ENCODE assay signal across 15 cellular contexts in genomic region chr15:94478763-94479162, GRCh38.
DNase-seq lines count a peak whose midpoint lies in the region; ATAC-seq and TF ChIP-seq lines count a peak whose summit lies in the region.
"Had no signal": no experiment of that assay in that cellular context is flagged by ENCODE, and none has a peak within 500 bp of the region (broad histone marks: within the 10 kb centered on the region; RNA-seq: fewer than 3 reads in every experiment).

No MANE protein-coding gene starts in this region.

- no peak overlapping the region for H3K9ac ChIP-seq in OCI-LY1 (ENCODE audit: low read length)
- H3K9ac ChIP-seq: BLaER1 treated with 17β-estradiol and CSF1 and Interleukin-3, amounts not matched to agents 10 nM and 100 nM had no signal

- peaks cover 71% of the 10 kb centered on the region for H3K36me3 Mint-ChIP-seq in stimulated activated memory B cell treated with anti-CD40 and anti-IgM and Interleukin-4, amounts not matched to agents 10 μg/mL and 1 μg/mL and 100 μg/mL, for 72 hours
- no peaks in the 10 kb centered on the region for H3K36me3 Mint-ChIP-seq in osteocyte (ENCODE audit: unreplicated experiment)

- H4K20me1 ChIP-seq in OCI-LY1 (ENCODE audit: insufficient read depth, low read length), result no peaks in the 10 kb centered on the region
- H4K20me1 ChIP-seq: BLaER1 treated with 17β-estradiol and CSF1 and Interleukin-3, amounts not matched to agents 10 nM and 100 nM had no signal

- no peaks in the 10 kb centered on the region for H3K79me2 ChIP-seq in OCI-LY1 (ENCODE audit: insufficient read depth, low read length)

- peaks cover 8% of the 10 kb centered on the region for H3K9me3 Mint-ChIP-seq in stimulated activated memory B cell treated with anti-CD40 and anti-IgM and Interleukin-4, amounts not matched to agents 10 μg/mL and 1 μg/mL and 100 μg/mL, for 72 hours
- peaks cover 3% of the 10 kb centered on the region for H3K9me3 Mint-ChIP-seq in osteocyte (ENCODE audit: unreplicated experiment)

- H3K9me2 ChIP-seq in OCI-LY1 (ENCODE audit: low read depth, low read length), result no peaks in the 10 kb centered on the region

- peaks cover 55% of the 10 kb centered on the region; the same call in 1 of the 2 replicates for H3K36me3 ChIP-seq in OCI-LY1 (ENCODE audit: insufficient read depth, low read length)
- H3K36me3 ChIP-seq: adrenal gland; BLaER1 treated with 17β-estradiol and CSF1 and Interleukin-3, amounts not matched to agents 10 nM and 100 nM had no signal

- H3K9me3 ChIP-seq in OCI-LY1 (ENCODE audit: low read length), result no peaks in the 10 kb centered on the region
- H3K9me3 ChIP-seq: adrenal gland had no signal

- ATAC-seq in GM21529 (IDR thresholded peaks at IDR 0.05; ENCODE audit: unreplicated experiment), result peak; percentile 55
- peak; percentile 72 for ATAC-seq in stimulated activated memory B cell treated with anti-CD40 and anti-IgM and Interleukin-4, amounts not matched to agents 10 μg/mL and 1 μg/mL and 100 μg/mL, for 72 hours

- no peak overlapping the region for H2AFZ ChIP-seq in OCI-LY1 (ENCODE audit: low read length)

- H3K27ac ChIP-seq in OCI-LY1 (ENCODE audit: low read depth, low read length, poor library complexity, severe bottlenecking), result peak overlapping the region; percentile 63
- H3K27ac ChIP-seq: adrenal gland; BLaER1 treated with 17β-estradiol and CSF1 and Interleukin-3, amounts not matched to agents 10 nM and 100 nM had no signal

- no peaks in the 10 kb centered on the region for H3K27me3 Mint-ChIP-seq in stimulated activated memory B cell treated with anti-CD40 and anti-IgM and Interleukin-4, amounts not matched to agents 10 μg/mL and 1 μg/mL and 100 μg/mL, for 72 hours
- no peaks in the 10 kb centered on the region for H3K27me3 Mint-ChIP-seq in osteocyte (ENCODE audit: unreplicated experiment)
- H3K27me3 Mint-ChIP-seq: progenitor cell of endocrine pancreas had no signal

- H3K27ac Mint-ChIP-seq in stimulated activated memory B cell treated with anti-CD40 and anti-IgM and Interleukin-4, amounts not matched to agents 10 μg/mL and 1 μg/mL and 100 μg/mL, for 72 hours, result no peak overlapping the region
- H3K27ac Mint-ChIP-seq in osteocyte (ENCODE audit: unreplicated experiment), result no peak overlapping the region
- H3K27ac Mint-ChIP-seq: progenitor cell of endocrine pancreas had no signal

- no peak overlapping the region for H3K4me3 Mint-ChIP-seq in stimulated activated memory B cell treated with anti-CD40 and anti-IgM and Interleukin-4, amounts not matched to agents 10 μg/mL and 1 μg/mL and 100 μg/mL, for 72 hours
- no peak overlapping the region for H3K4me3 Mint-ChIP-seq in osteocyte (ENCODE audit: unreplicated experiment)

- DNase-seq in NCI-H1417 treated with DMSO at 0.1 percent for 48 hours (lab: John Stamatoyannopoulos, UW) (peak; percentile 9), osteocyte (ENCODE audit: extremely low spot score, unreplicated experiment) (no peak), SIG-M5 treated with dmso at 0.1 percent for 504 hours (lab: John Stamatoyannopoulos, UW; ENCODE audit: unreplicated experiment) (no peak), activated gamma-delta T cell (lab: John Stamatoyannopoulos, UW) (no peak)
- DNase-seq: activated CD4-positive, alpha-beta T cell treated with anti-CD3 and anti-CD28 coated beads, Interleukin-2, amount 50 U/mL, for 1 hour; adrenal gland; foreskin fibroblast; SIG-M5; stimulated activated CD4-positive, alpha-beta T cell treated with anti-CD3 and anti-CD28 coated beads, Interleukin-12 subunit alpha, Interleukin-12 subunit beta, amount 100 ng/mL, for 4 hours; T1000 had no signal

- H3K4me3 ChIP-seq in OCI-LY1 (ENCODE audit: low read depth, low read length, poor library complexity, severe bottlenecking), result no peak overlapping the region
- H3K4me3 ChIP-seq: adrenal gland; BLaER1 treated with 17β-estradiol and CSF1 and Interleukin-3, amounts not matched to agents 10 nM and 100 nM had no signal

- H3K4me1 Mint-ChIP-seq in stimulated activated memory B cell treated with anti-CD40 and anti-IgM and Interleukin-4, amounts not matched to agents 10 μg/mL and 1 μg/mL and 100 μg/mL, for 72 hours, result peaks cover 5% of the 10 kb centered on the region
- H3K4me1 Mint-ChIP-seq in osteocyte (ENCODE audit: unreplicated experiment), result no peaks in the 10 kb centered on the region

- no peaks in the 10 kb centered on the region for H3F3A ChIP-seq in OCI-LY1 (ENCODE audit: insufficient read depth, low read length)

- TF ChIP-seq CTCF in OCI-LY1 (IDR thresholded peaks at IDR 0.05; ENCODE audit: low read length), result peak; percentile 27; the same call in 1 of the 2 replicates
- no peak for TF ChIP-seq CTCF in osteocyte (IDR thresholded peaks at IDR 0.05)

- H3K4me1 ChIP-seq in OCI-LY1 (ENCODE audit: insufficient read depth, low read length, severe bottlenecking), result peaks cover 21% of the 10 kb centered on the region
- H3K4me1 ChIP-seq: adrenal gland had no signal

- H3K4me2 ChIP-seq in OCI-LY1 (ENCODE audit: low read length), result peak overlapping the region; percentile 46

- H3K27me3 ChIP-seq in OCI-LY1 (ENCODE audit: insufficient read depth, low read length), result no peaks in the 10 kb centered on the region
- H3K27me3 ChIP-seq: adrenal gland; BLaER1 treated with 17β-estradiol and CSF1 and Interleukin-3, amounts not matched to agents 10 nM and 100 nM had no signal
